Comparison of ENCODE assay signal across 14 cellular contexts in genomic region chr12:132279184-132279889, GRCh38. TPM values are rescaled to one million over a fixed set of nuclear protein-coding genes. Genes with fewer than 3 reads are reported as not detected.
DNase-seq lines count a peak whose midpoint lies in the region; ATAC-seq and TF ChIP-seq lines count a peak whose summit lies in the region.
"Had no signal": no experiment of that assay in that cellular context is flagged by ENCODE, and none has a peak within 500 bp of the region (broad histone marks: within the 10 kb centered on the region; RNA-seq: fewer than 3 reads in every experiment).

No MANE protein-coding gene starts in this region.

- H3K27me3 ChIP-seq in HCT116 (ENCODE audit: insufficient read depth, low read length): no peaks in the 10 kb centered on the region
- H3K27me3 ChIP-seq: SJCRH30 had no signal

- TF ChIP-seq POLR2A in HCT116 (IDR thresholded peaks at IDR 0.05; ENCODE audit: borderline replicate concordance, extremely low read depth, insufficient read depth, insufficient read length): no peak

- intact Hi-C loops in HCT116 (cut with micrococcal nuclease): no loop called here
- intact Hi-C loops in left cardiac atrium (cut with DNase I): no loop called here
- intact Hi-C loops in activated naive CD4-positive, alpha-beta T cell treated with anti-CD3 and anti-CD28 coated beads for 36 hours (cut with micrococcal nuclease): no loop called here

- peak; percentile 30; the same call in 1 of the 2 replicates for ATAC-seq in HCT116
- peak; percentile 43 to 66 for ATAC-seq in left cardiac atrium
- ATAC-seq in HG03354 (IDR thresholded peaks at IDR 0.05; ENCODE audit: poor library complexity, severe bottlenecking, unreplicated experiment): no peak
- no peak for ATAC-seq in omental fat pad (ENCODE audit: low FRiP score)

- TF ChIP-seq RAD21 in HCT116 (IDR thresholded peaks at IDR 0.05; ENCODE audit: low read depth): no peak

- H3K27ac Mint-ChIP-seq in activated naive CD4-positive, alpha-beta T cell treated with anti-CD3 and anti-CD28 coated beads for 36 hours: no peak overlapping the region
- H3K27ac Mint-ChIP-seq: activated naive CD8-positive, alpha-beta T cell had no signal

- H3K27me3 Mint-ChIP-seq in activated naive CD4-positive, alpha-beta T cell treated with anti-CD3 and anti-CD28 coated beads for 36 hours (ENCODE audit: low read depth): peaks cover 16% of the 10 kb centered on the region

- DNase-seq in HCT116 (ENCODE audit: low read depth, low spot score): no peak
- peak; percentile 19 for DNase-seq in RKO (ENCODE audit: low spot score)
- peak; percentile 60 for DNase-seq in left cardiac atrium
- DNase-seq in pons (ENCODE audit: low spot score): peak; percentile 5
- no peak for DNase-seq in activated naive CD4-positive, alpha-beta T cell treated with anti-CD3 and anti-CD28 coated beads for 36 hours
- DNase-seq in omental fat pad (ENCODE audit: low spot score): no peak
- no peak for DNase-seq in NCI-H2196 treated with DMSO at 0.1 percent for 48 hours (lab: John Stamatoyannopoulos, UW; ENCODE audit: unreplicated experiment)
- DNase-seq: esophagus squamous epithelium; NCI-H1092 treated with DMSO at 0.1 percent for 48 hours; SJCRH30; stimulated activated naive CD4-positive, alpha-beta T cell had no signal

- H3K9me2 ChIP-seq in HCT116 (ENCODE audit: insufficient read depth): no peaks in the 10 kb centered on the region

- H3K4me1 Mint-ChIP-seq in activated naive CD4-positive, alpha-beta T cell treated with anti-CD3 and anti-CD28 coated beads for 36 hours (ENCODE audit: low read depth): peaks cover 15% of the 10 kb centered on the region

- no TSS peak for BruUV-seq in HCT116 (replicated peaks; lab: Mats Ljungman, UMichigan)

- H3K79me2 ChIP-seq in HCT116 (ENCODE audit: insufficient read depth, low read length): no peaks in the 10 kb centered on the region

- no peak overlapping the region for H3K9ac ChIP-seq in HCT116 (ENCODE audit: low read length)

- RAD21 ChIA-PET in HCT116 (lab: Charles Lee; ENCODE audit: low non-redundant PET in 1 of 2, low total read pairs in 2 of 2, uncharacterized antibody in 2 of 2, unreplicated experiment in 2 of 2): no interaction called here

- H3K4me2 ChIP-seq in HCT116 (ENCODE audit: low read length): no peak overlapping the region; the same call in 1 of the 2 replicates

- H4K20me1 ChIP-seq in HCT116 (ENCODE audit: insufficient read depth): no peaks in the 10 kb centered on the region

- H3K36me3 ChIP-seq in HCT116 (ENCODE audit: control insufficient read depth in 1 of 2, insufficient read depth in 2 of 2, low read length in 2 of 2): no peaks in the 10 kb centered on the region
- H3K36me3 ChIP-seq: BLaER1 treated with 17β-estradiol and CSF1 and Interleukin-3, amounts not matched to agents 10 nM and 100 nM; esophagus squamous epithelium; SJCRH30 had no signal

- H3K27ac ChIP-seq in HCT116 (ENCODE audit: low read depth, low read length): no peak overlapping the region; the same call in 1 of the 2 replicates
- H3K27ac ChIP-seq: BLaER1 treated with 17β-estradiol and CSF1 and Interleukin-3, amounts not matched to agents 10 nM and 100 nM; esophagus squamous epithelium; SJCRH30 had no signal

- POLR2A ChIA-PET in HCT116 (lab: Charles Lee): no interaction called here

- no peak overlapping the region for H3K4me3 ChIP-seq in HCT116 (replicated peaks in 1 of 2; ENCODE audit: low read depth in 1 of 2, low read length in 2 of 2)
- H3K4me3 ChIP-seq: BLaER1 treated with 17β-estradiol and CSF1 and Interleukin-3, amounts not matched to agents 10 nM and 100 nM; SJCRH30 had no signal

- H3K4me3 Mint-ChIP-seq in activated naive CD4-positive, alpha-beta T cell treated with anti-CD3 and anti-CD28 coated beads for 36 hours: no peak overlapping the region
- H3K4me3 Mint-ChIP-seq: activated naive CD8-positive, alpha-beta T cell had no signal

- no peaks in the 10 kb centered on the region for H3K9me3 Mint-ChIP-seq in activated naive CD4-positive, alpha-beta T cell treated with anti-CD3 and anti-CD28 coated beads for 36 hours

- H3K9me3 ChIP-seq in HCT116 (ENCODE audit: control insufficient read depth in 1 of 2, insufficient read depth in 1 of 2, low read depth in 1 of 2, low read length in 2 of 2): no peaks in the 10 kb centered on the region
- H3K9me3 ChIP-seq: BLaER1 treated with 17β-estradiol and CSF1 and Interleukin-3, amounts not matched to agents 10 nM and 100 nM; esophagus squamous epithelium; SJCRH30 had no signal

- H3K4me1 ChIP-seq in HCT116 (ENCODE audit: control insufficient read depth in 1 of 2, insufficient read depth in 2 of 2, low read length in 2 of 2): peaks cover 23 to 45% of the 10 kb centered on the region in 2 experiments
- H3K4me1 ChIP-seq: SJCRH30 had no signal

- H3K36me3 Mint-ChIP-seq in activated naive CD4-positive, alpha-beta T cell treated with anti-CD3 and anti-CD28 coated beads for 36 hours (ENCODE audit: low read depth): no peaks in the 10 kb centered on the region
- H3K36me3 Mint-ChIP-seq: activated naive CD8-positive, alpha-beta T cell had no signal

- no peak overlapping the region for H2AFZ ChIP-seq in HCT116 (ENCODE audit: low read depth, low read length, poor library complexity, severe bottlenecking)

- CTCF ChIA-PET in HCT116 (lab: Charles Lee): no interaction called here
- CTCF ChIA-PET in activated naive CD4-positive, alpha-beta T cell treated with anti-CD3 and anti-CD28 coated beads for 36 hours (lab: Charles Lee): no interaction called here

- TF ChIP-seq CTCF in HCT116 (IDR thresholded peaks at IDR 0.05 in 2 of 3, conservative IDR thresholded peaks at IDR 0.05 in 1 of 3; ENCODE audit: borderline replicate concordance in 1 of 3, insufficient read depth in 1 of 3, low read depth in 2 of 3, low read length in 2 of 3) (no peak), omental fat pad (IDR thresholded peaks at IDR 0.05) (no peak)

TF ChIP-seq in HCT116, 20 proteins besides CTCF, POLR2A, EP300 and RAD21:
- no peak for TF ChIP-seq SP1 (IDR thresholded peaks at IDR 0.05; ENCODE audit: low read depth)
- TF ChIP-seq ATF3 (IDR thresholded peaks at IDR 0.05): no peak
- TF ChIP-seq EZH2 (IDR thresholded peaks at IDR 0.05): no peak
- TF ChIP-seq TCF7L2 (IDR thresholded peaks at IDR 0.05; ENCODE audit: borderline replicate concordance, extremely low read depth, insufficient read depth, insufficient read length): no peak
- no peak for TF ChIP-seq EZH2phosphoT487 (IDR thresholded peaks at IDR 0.05; ENCODE audit: borderline replicate concordance)

RNA-seq across cellular contexts. Expression of gene GALNT9, which starts 50.1 kb away (rescaled TPM):
- total RNA-seq in HCT116 (2021; ENCODE audit: unreplicated experiment) (2.6 TPM), left cardiac atrium (1 to 10 TPM; 2.6 to 2.7 TPM), omental fat pad (10 to 100 TPM in 3 of 4 donors, not detected in 1; 10.9 to 52.7 (median 36.7) TPM)
- polyA plus RNA-seq in HCT116 (2012): 1.6 and 2.6 TPM in 2 replicates
- 1 to 10 TPM in 1 of 2 experiments, under 1 TPM in 1; 0.86 to 1.2 TPM for total RNA-seq in activated naive CD4-positive, alpha-beta T cell treated with anti-CD3 and anti-CD28 coated beads for 36 hours
- total RNA-seq: esophagus squamous epithelium had no signal

Comparison
In these comparisons a context has a peak if more than half of its experiments do, and no peak if none do; other contexts are left out.
1. ATAC-seq: peak in HCT116 (single experiment) and left cardiac atrium (2 of 2); none in HG03354 (single experiment) and omental fat pad (single experiment).
2. DNase-seq: peak in RKO (single experiment), left cardiac atrium (single experiment) and pons (single experiment); none in HCT116 (single experiment), activated naive CD4-positive, alpha-beta T cell treated with anti-CD3 and anti-CD28 coated beads for 36 hours (single experiment), omental fat pad (single experiment) and NCI-H2196 treated with DMSO at 0.1 percent for 48 hours (single experiment).